Comparison of ENCODE assay signal across 10 cellular contexts in the genomic region with DNA sequence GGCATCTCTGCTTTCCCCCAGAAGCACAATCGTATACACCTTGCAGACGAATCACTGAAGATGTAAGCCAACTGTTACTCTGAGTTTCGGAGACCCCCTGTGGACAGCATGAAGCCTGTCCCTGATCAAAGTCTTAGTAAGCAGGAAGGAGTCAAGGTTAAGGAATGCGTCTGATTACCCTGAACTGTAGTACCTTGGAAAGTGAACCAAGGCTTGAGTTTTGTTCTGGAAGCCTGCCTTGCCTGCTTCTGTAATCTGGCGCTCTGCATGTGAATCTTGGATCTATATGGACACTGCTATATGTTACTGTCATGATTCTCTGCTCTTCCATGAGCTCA. TPM values are rescaled to one million over a fixed set of nuclear protein-coding genes. Genes with fewer than 3 reads are reported as not detected.
"Had no signal": no experiment of that assay in that cellular context is flagged by ENCODE, and none has a peak within 500 bp of the region (broad histone marks: within the 10 kb centered on the region; RNA-seq: fewer than 3 reads in every experiment).

No MANE protein-coding gene starts in this region.

RNA-seq across cellular contexts. Expression of a gene that starts 48.7 kb away (rescaled TPM):
- total RNA-seq: activated B cell treated with CpG ODN at 0.5 μM for 24 hours; activated CD4-positive, alpha-beta memory T cell treated with anti-CD3 and anti-CD28 coated beads for 36 hours; activated naive CD4-positive, alpha-beta T cell treated with anti-CD3 and anti-CD28 coated beads for 36 hours; activated naive CD4-positive, alpha-beta T cell treated with anti-CD3 and anti-CD28 coated beads, Interleukin-2, amount 50 U/mL, for 72 hours; activated T-cell treated with anti-CD3 and anti-CD28 coated beads, Interleukin-2, amount 50 U/mL, for 4 hours; activated T-helper 1 cell treated with anti-CD3 and anti-CD28 coated beads, Interleukin-12 subunit alpha, Interleukin-12 subunit beta, Interleukin-2, Interleukin-4 antibody, amounts not matched to agents 30 ng/mL and 10 ng/mL and 1 ng/mL, durations not matched to agents 14 hours and 24 hours and 36 hours; adrenal gland; SJCRH30; T-cell; T-helper 17 cell had no signal
- polyA plus RNA-seq: adrenal gland had no signal
